Comparison of ENCODE assay signal across 17 cellular contexts in the genomic region with DNA sequence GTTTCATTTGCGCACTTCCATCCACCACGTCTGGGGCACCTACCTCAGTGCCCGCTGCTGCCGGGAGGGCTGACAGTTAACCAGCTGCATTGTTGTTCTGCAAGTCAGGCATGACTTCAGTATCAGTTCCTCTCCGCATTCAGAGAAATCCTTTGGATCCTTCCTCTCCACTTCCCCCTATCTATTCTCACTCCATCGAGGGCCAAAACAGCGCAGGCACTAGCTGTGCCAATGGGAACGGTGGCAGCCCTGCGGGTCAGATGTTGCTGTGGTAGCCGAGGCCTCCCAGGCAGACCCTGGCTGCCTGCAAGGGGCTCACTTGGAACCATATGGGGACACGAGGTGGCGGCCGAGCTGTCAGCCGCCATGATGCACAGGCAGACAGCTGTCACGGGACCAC.
DNase-seq lines count a peak whose midpoint lies in the region; ATAC-seq and TF ChIP-seq lines count a peak whose summit lies in the region.
"Had no signal": no experiment of that assay in that cellular context is flagged by ENCODE, and none has a peak within 500 bp of the region (broad histone marks: within the 10 kb centered on the region; RNA-seq: fewer than 3 reads in every experiment).

No MANE protein-coding gene starts in this region.

- H3K27me3 ChIP-seq in BLaER1 treated with 17β-estradiol and CSF1 and Interleukin-3, amounts not matched to agents 10 nM and 100 nM = no peaks in the 10 kb centered on the region
- H3K27me3 ChIP-seq in lung (ENCODE audit: control insufficient read depth, insufficient read depth) = no peaks in the 10 kb centered on the region
- H3K27me3 ChIP-seq in BE2C = no peaks in the 10 kb centered on the region

- H3K27ac ChIP-seq in BLaER1 treated with 17β-estradiol and CSF1 and Interleukin-3, amounts not matched to agents 10 nM and 100 nM = peak overlapping the region in 9 of 11 experiments; percentile 2 to 71 (median 50); a peak in 15 of 22 replicates
- H3K27ac ChIP-seq in lung (ENCODE audit: low read depth in 1 of 2, low read length in 1 of 2) = no peak overlapping the region

- peak overlapping the region in 4 of 10 experiments; percentile 9 to 41 (median 28); a peak in 4 of 20 replicates for H3K4me3 ChIP-seq in BLaER1 treated with 17β-estradiol and CSF1 and Interleukin-3, amounts not matched to agents 10 nM and 100 nM
- H3K4me3 ChIP-seq in lung = no peak overlapping the region
- no peak overlapping the region for H3K4me3 ChIP-seq in BE2C (ENCODE audit: low read depth, low read length)

- DNase-seq in MV-4-11 (lab: John Stamatoyannopoulos, UW) = peak; percentile 99
- peak; percentile 51 for DNase-seq in cerebellum (ENCODE audit: low spot score)
- no peak for DNase-seq in lung (ENCODE audit: low spot score)
- DNase-seq in BE2C = no peak
- no peak for DNase-seq in chondrocyte (ENCODE audit: low spot score)
- DNase-seq in stimulated activated naive CD8-positive, alpha-beta T cell treated with anti-CD3 and anti-CD28 coated beads, Interleukin-15, amount 100 ng/mL, for 72 hours = no peak
- DNase-seq: activated gamma-delta T cell treated with Interleukin-2 at 50 U/mL for 16 hours, Caco-2, foreskin melanocyte, H7, mesenchymal stem cell, NCI-H2081, NCI-H82 had no signal

- H3K4me1 ChIP-seq in BLaER1 treated with 17β-estradiol and CSF1 and Interleukin-3, amounts not matched to agents 10 nM and 100 nM = peaks cover 11 to 18% (median 16%) of the 10 kb centered on the region in 10 experiments
- H3K4me1 ChIP-seq in lung (ENCODE audit: control insufficient read depth in 2 of 2, insufficient read depth in 2 of 2, low read length in 2 of 2) (no peaks in the 10 kb centered on the region), BE2C (no peaks in the 10 kb centered on the region; the same call in 1 of the 2 replicates)
- H3K4me1 ChIP-seq: Caco-2 had no signal

- H3K4me1 Mint-ChIP-seq in chondrocyte (ENCODE audit: low read depth) = no peaks in the 10 kb centered on the region
- no peaks in the 10 kb centered on the region for H3K4me1 Mint-ChIP-seq in stimulated activated naive CD8-positive, alpha-beta T cell treated with anti-CD3 and anti-CD28 coated beads, Interleukin-15, amount 100 ng/mL, for 72 hours
- H3K4me1 Mint-ChIP-seq: neural crest cell, WTC11 had no signal

- no peaks in the 10 kb centered on the region for H3K9me3 ChIP-seq in BLaER1 treated with 17β-estradiol and CSF1 and Interleukin-3, amounts not matched to agents 10 nM and 100 nM (replicated peaks in 1 of 11)
- H3K9me3 ChIP-seq in lung (ENCODE audit: control insufficient read depth in 2 of 2, insufficient read depth in 1 of 2, low read length in 1 of 2) = peaks cover 0 to 4% of the 10 kb centered on the region in 2 donors
- H3K9me3 ChIP-seq in BE2C = no peaks in the 10 kb centered on the region
- H3K9me3 ChIP-seq: Caco-2 had no signal

- no peaks in the 10 kb centered on the region for H3K9me3 Mint-ChIP-seq in chondrocyte (ENCODE audit: low read depth)
- no peaks in the 10 kb centered on the region for H3K9me3 Mint-ChIP-seq in stimulated activated naive CD8-positive, alpha-beta T cell treated with anti-CD3 and anti-CD28 coated beads, Interleukin-15, amount 100 ng/mL, for 72 hours
- H3K9me3 Mint-ChIP-seq: neural crest cell, WTC11 had no signal

- peaks cover 10% of the 10 kb centered on the region for H3K27me3 Mint-ChIP-seq in chondrocyte (ENCODE audit: low read depth)
- no peaks in the 10 kb centered on the region for H3K27me3 Mint-ChIP-seq in stimulated activated naive CD8-positive, alpha-beta T cell treated with anti-CD3 and anti-CD28 coated beads, Interleukin-15, amount 100 ng/mL, for 72 hours

- ATAC-seq in lung (ENCODE audit: insufficient read depth, low FRiP score) = peak; percentile 37
- no peak for ATAC-seq in GM18517 (IDR thresholded peaks at IDR 0.05; ENCODE audit: unreplicated experiment)
- ATAC-seq in stimulated activated naive CD8-positive, alpha-beta T cell treated with anti-CD3 and anti-CD28 coated beads, Interleukin-15, amount 100 ng/mL, for 72 hours = no peak
- ATAC-seq: WTC11 had no signal

- H3K36me3 Mint-ChIP-seq in chondrocyte (ENCODE audit: low read depth) = no peaks in the 10 kb centered on the region
- H3K36me3 Mint-ChIP-seq: WTC11 had no signal

- H3K4me2 ChIP-seq in BLaER1 treated with 17β-estradiol and CSF1 and Interleukin-3, amounts not matched to agents 10 nM and 100 nM = peak overlapping the region; percentile 49 to 84 (median 67)

- no peak overlapping the region for H3K4me3 Mint-ChIP-seq in chondrocyte (ENCODE audit: unreplicated experiment)
- H3K4me3 Mint-ChIP-seq in stimulated activated naive CD8-positive, alpha-beta T cell treated with anti-CD3 and anti-CD28 coated beads, Interleukin-15, amount 100 ng/mL, for 72 hours = no peak overlapping the region
- H3K4me3 Mint-ChIP-seq: neural crest cell, WTC11 had no signal

- H3K36me3 ChIP-seq in BLaER1 treated with 17β-estradiol and CSF1 and Interleukin-3, amounts not matched to agents 10 nM and 100 nM = no peaks in the 10 kb centered on the region
- H3K36me3 ChIP-seq in lung (ENCODE audit: control insufficient read depth in 2 of 2, insufficient read depth in 2 of 2, low read length in 2 of 2) (no peaks in the 10 kb centered on the region), BE2C (no peaks in the 10 kb centered on the region)

- H3K27ac Mint-ChIP-seq in chondrocyte (ENCODE audit: unreplicated experiment) = no peak overlapping the region
- no peak overlapping the region for H3K27ac Mint-ChIP-seq in stimulated activated naive CD8-positive, alpha-beta T cell treated with anti-CD3 and anti-CD28 coated beads, Interleukin-15, amount 100 ng/mL, for 72 hours
- H3K27ac Mint-ChIP-seq: WTC11 had no signal

- WGBS in lung, 2 donors = 82 to 84% methylated on average over 15 of the region's 15 CpGs

- H3K9ac ChIP-seq in BLaER1 treated with 17β-estradiol and CSF1 and Interleukin-3, amounts not matched to agents 10 nM and 100 nM = peak overlapping the region in 5 of 11 experiments; percentile 8 to 44 (median 39); a peak in 6 of 22 replicates

- H4K20me1 ChIP-seq in BLaER1 treated with 17β-estradiol and CSF1 and Interleukin-3, amounts not matched to agents 10 nM and 100 nM = no peaks in the 10 kb centered on the region

- TF ChIP-seq CTCF in lung (IDR thresholded peaks at IDR 0.05; ENCODE audit: control extremely low read depth, extremely low read depth) = no peak
- no peak for TF ChIP-seq CTCF in BE2C (IDR thresholded peaks at IDR 0.05; ENCODE audit: low read depth, low read length)
- TF ChIP-seq CTCF in chondrocyte (IDR thresholded peaks at IDR 0.05) = no peak

Comparison
In these comparisons a context has a peak if more than half of its experiments do, and no peak if none do; other contexts are left out.
1. H3K27ac ChIP-seq: peak in BLaER1 treated with 17β-estradiol and CSF1 and Interleukin-3, amounts not matched to agents 10 nM and 100 nM (9 of 11); none in lung (0 of 2).
2. DNase-seq: peak in MV-4-11 (single experiment) and cerebellum (single experiment); none in lung (single experiment), BE2C (single experiment), chondrocyte (single experiment) and stimulated activated naive CD8-positive, alpha-beta T cell treated with anti-CD3 and anti-CD28 coated beads, Interleukin-15, amount 100 ng/mL, for 72 hours (0 of 2).